ENCODE assay signal across 25 cellular contexts in the genomic region with DNA sequence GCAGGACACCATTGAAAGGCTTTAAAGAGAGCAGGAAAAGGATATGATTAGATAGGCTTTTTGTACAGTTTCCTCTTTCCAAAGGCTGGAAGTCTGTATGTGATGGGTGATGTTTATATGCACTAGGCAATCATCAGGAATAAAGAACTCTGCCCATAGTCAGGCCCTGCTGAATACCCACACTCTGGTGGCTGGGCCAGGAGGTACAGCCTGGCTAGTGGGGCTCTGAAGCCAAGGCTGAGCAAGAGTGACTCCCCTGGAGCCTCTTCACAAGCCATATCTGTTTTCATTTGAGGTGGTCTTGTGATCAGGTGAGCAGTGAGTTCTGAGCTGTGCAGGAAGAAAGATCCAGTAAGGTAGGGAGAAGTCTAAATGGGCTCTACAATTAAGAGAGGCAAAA.
"Had no signal": no experiment of that assay in that cellular context is flagged by ENCODE, and none has a peak within 500 bp of the region (broad histone marks: within the 10 kb centered on the region; RNA-seq: fewer than 3 reads in every experiment).

No MANE protein-coding gene starts in this region.

- H3K4me1 Mint-ChIP-seq: central memory CD8-positive, alpha-beta T cell; nephron had no signal

- H3K27ac ChIP-seq: breast epithelium, gastrocnemius medialis, neutrophil, ovary, skin epidermis, testis, transverse colon had no signal

- H3K36me3 Mint-ChIP-seq: activated naive CD4-positive, alpha-beta T cell treated with anti-CD3 and anti-CD28 coated beads, Interleukin-2, amount 50 U/mL, for 72 hours; stimulated activated naive B cell treated with anti-CD40 and anti-IgM and Interleukin-4, amounts not matched to agents 10 μg/mL and 1 μg/mL and 100 μg/mL, for 72 hours had no signal

- H3K4me3 Mint-ChIP-seq: activated T-cell treated with anti-CD3 and anti-CD28 coated beads, Interleukin-2, amount 50 U/mL, for 72 hours; central memory CD8-positive, alpha-beta T cell; dendritic cell treated with granulocyte-macrophage colony-stimulating factor and Interleukin-4, amounts not matched to agents 40 ng/mL and 50 ng/mL, for 4 days; nephron; stimulated activated naive B cell treated with anti-CD40 and anti-IgM and Interleukin-4, amounts not matched to agents 10 μg/mL and 1 μg/mL and 100 μg/mL, for 72 hours had no signal

- H3K4me3 ChIP-seq: breast epithelium, gastrocnemius medialis, ovary, skin epidermis, testis, transverse colon had no signal

- H3K36me3 ChIP-seq: breast epithelium, gastrocnemius medialis, neutrophil, ovary, transverse colon had no signal

- H3K9me3 Mint-ChIP-seq: activated naive CD4-positive, alpha-beta T cell treated with anti-CD3 and anti-CD28 coated beads, Interleukin-2, amount 50 U/mL, for 72 hours; activated T-cell treated with anti-CD3 and anti-CD28 coated beads, Interleukin-2, amount 50 U/mL, for 72 hours; central memory CD8-positive, alpha-beta T cell; dendritic cell treated with granulocyte-macrophage colony-stimulating factor and Interleukin-4, amounts not matched to agents 40 ng/mL and 50 ng/mL, for 4 days; nephron; stimulated activated naive B cell treated with anti-CD40 and anti-IgM and Interleukin-4, amounts not matched to agents 10 μg/mL and 1 μg/mL and 100 μg/mL, for 72 hours had no signal

- H3K27me3 Mint-ChIP-seq: central memory CD8-positive, alpha-beta T cell; dendritic cell treated with granulocyte-macrophage colony-stimulating factor and Interleukin-4, amounts not matched to agents 40 ng/mL and 50 ng/mL, for 4 days had no signal

- H3K4me1 ChIP-seq: breast epithelium, gastrocnemius medialis, testis, transverse colon had no signal

- DNase-seq: activated CD4-positive, alpha-beta T cell treated with anti-CD3 and anti-CD28 coated beads for 4 hours; activated CD4-positive, alpha-beta T cell treated with anti-CD3 and anti-CD28 coated beads, Interleukin-2, amount 50 U/mL, for 4 hours; activated naive CD4-positive, alpha-beta T cell; activated T-cell treated with anti-CD3 and anti-CD28 coated beads for 4 hours; activated T-cell treated with anti-CD3 and anti-CD28 coated beads, Interleukin-2, amount 50 U/mL, for 72 hours; effector CD4-positive, alpha-beta T cell; gastrocnemius medialis; glutamatergic neuron; left cardiac atrium; mammary epithelial cell; ovary; stimulated activated CD4-positive, alpha-beta T cell treated with anti-CD3 and anti-CD28 coated beads, Interleukin-12 subunit alpha, Interleukin-12 subunit beta, amount 100 ng/mL, for 4 hours; stimulated activated CD4-positive, alpha-beta T cell treated with anti-CD3 and anti-CD28 coated beads, Interleukin-4, amount 100 ng/mL, for 1 hour; stimulated activated naive B cell treated with anti-CD40 and anti-IgM and Interleukin-4, amounts not matched to agents 10 μg/mL and 1 μg/mL and 100 μg/mL, for 72 hours; testis; transverse colon had no signal

- H3K9me3 ChIP-seq: breast epithelium, gastrocnemius medialis, neutrophil, ovary, testis, transverse colon had no signal

- H3K27ac Mint-ChIP-seq: activated naive CD4-positive, alpha-beta T cell treated with anti-CD3 and anti-CD28 coated beads, Interleukin-2, amount 50 U/mL, for 72 hours; activated T-cell treated with anti-CD3 and anti-CD28 coated beads, Interleukin-2, amount 50 U/mL, for 72 hours; dendritic cell treated with granulocyte-macrophage colony-stimulating factor and Interleukin-4, amounts not matched to agents 40 ng/mL and 50 ng/mL, for 4 days; nephron; progenitor cell of endocrine pancreas; stimulated activated naive B cell treated with anti-CD40 and anti-IgM and Interleukin-4, amounts not matched to agents 10 μg/mL and 1 μg/mL and 100 μg/mL, for 72 hours had no signal

- ATAC-seq: activated naive CD4-positive, alpha-beta T cell treated with anti-CD3 and anti-CD28 coated beads, Interleukin-2, amount 50 U/mL, for 72 hours; activated T-cell treated with anti-CD3 and anti-CD28 coated beads, Interleukin-2, amount 50 U/mL, for 72 hours; gastrocnemius medialis; left cardiac atrium; sciatic nerve; stimulated activated naive B cell treated with anti-CD40 and anti-IgM and Interleukin-4, amounts not matched to agents 10 μg/mL and 1 μg/mL and 100 μg/mL, for 72 hours had no signal

- H3K27me3 ChIP-seq: breast epithelium, gastrocnemius medialis, neutrophil, ovary, testis, transverse colon had no signal
